1 cellular context compared by ENCODE assay signal in the genomic region with DNA sequence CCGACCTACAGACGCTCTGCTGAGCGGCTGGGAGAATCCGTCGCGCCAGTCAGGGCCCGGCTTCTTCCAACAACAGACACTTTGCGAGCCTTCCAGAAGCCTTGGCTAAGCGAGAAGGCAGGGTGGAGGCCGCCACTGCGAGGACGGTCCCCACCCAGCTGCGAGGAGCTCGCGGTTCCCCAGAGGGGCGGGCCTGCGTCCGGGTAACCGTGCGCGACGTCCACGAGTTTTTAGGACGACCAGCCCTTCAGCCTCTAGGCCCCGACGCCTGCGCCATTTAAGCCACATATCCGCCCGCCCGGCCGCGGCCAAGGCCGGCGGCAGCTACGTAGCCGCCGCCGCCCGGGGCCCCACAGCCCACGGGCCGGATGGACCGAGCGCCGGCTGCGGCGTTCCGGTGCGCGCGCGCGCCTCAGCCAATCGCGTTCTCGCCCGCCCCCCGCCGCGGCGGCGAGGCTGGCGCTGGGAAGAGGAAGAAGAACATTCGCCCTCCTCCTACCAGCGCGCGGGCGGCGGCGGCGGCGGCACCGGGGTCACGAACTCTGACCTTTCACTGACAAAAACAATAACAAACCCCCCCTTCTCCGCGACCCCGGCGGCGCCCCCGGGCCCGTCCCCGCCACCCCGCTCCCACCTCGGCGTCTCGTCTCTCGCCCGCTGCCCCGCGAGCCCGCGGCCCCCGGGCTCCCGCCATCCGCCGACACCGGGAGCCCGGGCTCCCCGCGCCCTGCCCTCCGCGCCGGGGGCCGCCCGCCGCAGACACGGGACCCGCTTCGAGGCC.
TF ChIP-seq lines count a peak whose summit lies in the region.

A gene (plus strand): TSS at position 479 of the 781 bp plus-strand sequence. CDS start 56,332 bp downstream, outside the sequence.

TF ChIP-seq in HepG2, 621 proteins besides CTCF, POLR2A, EP300 and RAD21 (continued from another document and continues in another):
- TF ChIP-seq, protein P1, sequence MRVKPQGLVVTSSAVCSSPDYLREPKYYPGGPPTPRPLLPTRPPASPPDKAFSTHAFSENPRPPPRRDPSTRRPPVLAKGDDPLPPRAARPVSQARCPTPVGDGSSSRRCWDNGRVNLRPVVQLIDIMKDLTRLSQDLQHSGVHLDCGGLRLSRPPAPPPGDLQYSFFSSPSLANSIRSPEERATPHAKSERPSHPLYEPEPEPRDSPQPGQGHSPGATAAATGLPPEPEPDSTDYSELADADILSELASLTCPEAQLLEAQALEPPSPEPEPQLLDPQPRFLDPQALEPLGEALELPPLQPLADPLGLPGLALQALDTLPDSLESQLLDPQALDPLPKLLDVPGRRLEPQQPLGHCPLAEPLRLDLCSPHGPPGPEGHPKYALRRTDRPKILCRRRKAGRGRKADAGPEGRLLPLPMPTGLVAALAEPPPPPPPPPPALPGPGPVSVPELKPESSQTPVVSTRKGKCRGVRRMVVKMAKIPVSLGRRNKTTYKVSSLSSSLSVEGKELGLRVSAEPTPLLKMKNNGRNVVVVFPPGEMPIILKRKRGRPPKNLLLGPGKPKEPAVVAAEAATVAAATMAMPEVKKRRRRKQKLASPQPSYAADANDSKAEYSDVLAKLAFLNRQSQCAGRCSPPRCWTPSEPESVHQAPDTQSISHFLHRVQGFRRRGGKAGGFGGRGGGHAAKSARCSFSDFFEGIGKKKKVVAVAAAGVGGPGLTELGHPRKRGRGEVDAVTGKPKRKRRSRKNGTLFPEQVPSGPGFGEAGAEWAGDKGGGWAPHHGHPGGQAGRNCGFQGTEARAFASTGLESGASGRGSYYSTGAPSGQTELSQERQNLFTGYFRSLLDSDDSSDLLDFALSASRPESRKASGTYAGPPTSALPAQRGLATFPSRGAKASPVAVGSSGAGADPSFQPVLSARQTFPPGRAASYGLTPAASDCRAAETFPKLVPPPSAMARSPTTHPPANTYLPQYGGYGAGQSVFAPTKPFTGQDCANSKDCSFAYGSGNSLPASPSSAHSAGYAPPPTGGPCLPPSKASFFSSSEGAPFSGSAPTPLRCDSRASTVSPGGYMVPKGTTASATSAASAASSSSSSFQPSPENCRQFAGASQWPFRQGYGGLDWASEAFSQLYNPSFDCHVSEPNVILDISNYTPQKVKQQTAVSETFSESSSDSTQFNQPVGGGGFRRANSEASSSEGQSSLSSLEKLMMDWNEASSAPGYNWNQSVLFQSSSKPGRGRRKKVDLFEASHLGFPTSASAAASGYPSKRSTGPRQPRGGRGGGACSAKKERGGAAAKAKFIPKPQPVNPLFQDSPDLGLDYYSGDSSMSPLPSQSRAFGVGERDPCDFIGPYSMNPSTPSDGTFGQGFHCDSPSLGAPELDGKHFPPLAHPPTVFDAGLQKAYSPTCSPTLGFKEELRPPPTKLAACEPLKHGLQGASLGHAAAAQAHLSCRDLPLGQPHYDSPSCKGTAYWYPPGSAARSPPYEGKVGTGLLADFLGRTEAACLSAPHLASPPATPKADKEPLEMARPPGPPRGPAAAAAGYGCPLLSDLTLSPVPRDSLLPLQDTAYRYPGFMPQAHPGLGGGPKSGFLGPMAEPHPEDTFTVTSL (CRISPR knock-in tag; IDR thresholded peaks at IDR 0.05; ENCODE audit: borderline replicate concordance): no peak
- no peak for TF ChIP-seq RELA (CRISPR knock-in tag; IDR thresholded peaks at IDR 0.05)
- TF ChIP-seq, protein P2, sequence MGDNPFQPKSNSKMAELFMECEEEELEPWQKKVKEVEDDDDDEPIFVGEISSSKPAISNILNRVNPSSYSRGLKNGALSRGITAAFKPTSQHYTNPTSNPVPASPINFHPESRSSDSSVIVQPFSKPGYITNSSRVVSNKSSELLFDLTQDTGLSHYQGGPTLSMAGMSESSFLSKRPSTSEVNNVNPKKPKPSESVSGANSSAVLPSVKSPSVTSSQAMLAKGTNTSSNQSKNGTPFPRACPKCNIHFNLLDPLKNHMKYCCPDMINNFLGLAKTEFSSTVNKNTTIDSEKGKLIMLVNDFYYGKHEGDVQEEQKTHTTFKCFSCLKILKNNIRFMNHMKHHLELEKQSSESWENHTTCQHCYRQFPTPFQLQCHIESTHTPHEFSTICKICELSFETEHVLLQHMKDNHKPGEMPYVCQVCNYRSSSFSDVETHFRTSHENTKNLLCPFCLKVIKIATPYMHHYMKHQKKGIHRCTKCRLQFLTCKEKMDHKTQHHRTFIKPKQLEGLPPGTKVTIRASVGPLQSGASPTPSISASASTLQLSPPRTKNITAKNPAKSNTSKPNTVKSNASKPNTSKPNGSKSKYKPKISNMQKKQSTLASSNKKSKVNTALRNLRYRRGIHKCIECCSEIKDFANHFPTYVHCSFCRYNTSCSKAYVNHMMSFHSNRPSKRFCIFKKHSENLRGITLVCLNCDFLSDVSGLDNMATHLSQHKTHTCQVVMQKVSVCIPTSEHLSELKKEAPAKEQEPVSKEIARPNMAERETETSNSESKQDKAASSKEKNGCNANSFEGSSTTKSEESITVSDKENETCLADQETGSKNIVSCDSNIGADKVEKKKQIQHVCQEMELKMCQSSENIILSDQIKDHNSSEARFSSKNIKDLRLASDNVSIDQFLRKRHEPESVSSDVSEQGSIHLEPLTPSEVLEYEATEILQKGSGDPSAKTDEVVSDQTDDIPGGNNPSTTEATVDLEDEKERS (CRISPR knock-in tag; IDR thresholded peaks at IDR 0.05): peak; percentile 26; the same call in 1 of the 2 replicates
- no peak; the same call in 1 of the 2 replicates for TF ChIP-seq KAT8 (CRISPR knock-in tag; IDR thresholded peaks at IDR 0.05)
- TF ChIP-seq ZNF674 (CRISPR knock-in tag; IDR thresholded peaks at IDR 0.05; ENCODE audit: low read depth): no peak
- no peak for TF ChIP-seq TCF7 (IDR thresholded peaks at IDR 0.05; ENCODE audit: low read depth)
- no peak for TF ChIP-seq ARNTL (CRISPR knock-in tag; IDR thresholded peaks at IDR 0.05)
- TF ChIP-seq ISX (CRISPR knock-in tag; conservative IDR thresholded peaks at IDR 0.05): no peak
- peak; percentile 58; the same call in 1 of the 2 replicates for TF ChIP-seq ZNF816 (CRISPR knock-in tag; IDR thresholded peaks at IDR 0.05; ENCODE audit: borderline replicate concordance)
- no peak for TF ChIP-seq ZNF484 (CRISPR knock-in tag; IDR thresholded peaks at IDR 0.05; ENCODE audit: borderline replicate concordance, low read depth)
- TF ChIP-seq MBD4 (IDR thresholded peaks at IDR 0.05; ENCODE audit: borderline replicate concordance, low read length): no peak
- TF ChIP-seq HNF4A (CRISPR knock-in tag; IDR thresholded peaks at IDR 0.05): no peak
- TF ChIP-seq NFYB (CRISPR knock-in tag; IDR thresholded peaks at IDR 0.05): peak; percentile 70
- no peak for TF ChIP-seq JUND (CRISPR knock-in tag; IDR thresholded peaks at IDR 0.05)
- TF ChIP-seq ZMYM3 (CRISPR knock-in tag; IDR thresholded peaks at IDR 0.05): no peak
- no peak for TF ChIP-seq NFE2L1 (CRISPR knock-in tag; IDR thresholded peaks at IDR 0.05; ENCODE audit: borderline replicate concordance)
- no peak for TF ChIP-seq NAIF1 (CRISPR knock-in tag; IDR thresholded peaks at IDR 0.05; ENCODE audit: borderline replicate concordance)
- no peak for TF ChIP-seq ZNF713 (CRISPR knock-in tag; IDR thresholded peaks at IDR 0.05)
- no peak for TF ChIP-seq HHEX (CRISPR knock-in tag; IDR thresholded peaks at IDR 0.05)
- TF ChIP-seq PRMT3 (CRISPR knock-in tag; IDR thresholded peaks at IDR 0.05; ENCODE audit: borderline replicate concordance, low read depth): no peak
- TF ChIP-seq CBFB (CRISPR knock-in tag; IDR thresholded peaks at IDR 0.05): 0 out of 2 replicates have a peak, but pooled peaks have one; percentile 45
- TF ChIP-seq ZNF136 (CRISPR knock-in tag; IDR thresholded peaks at IDR 0.05; ENCODE audit: low read depth): no peak
- 0 out of 2 replicates have a peak, but pooled peaks have one; percentile 34 for TF ChIP-seq ZNF589 (CRISPR knock-in tag; conservative IDR thresholded peaks at IDR 0.05)
- peak; percentile 17; the same call in 1 of the 2 replicates for TF ChIP-seq ERF (CRISPR knock-in tag; IDR thresholded peaks at IDR 0.05)
- no peak for TF ChIP-seq FOXM1 (CRISPR knock-in tag; IDR thresholded peaks at IDR 0.05)
- no peak for TF ChIP-seq ADNP (CRISPR knock-in tag; IDR thresholded peaks at IDR 0.05)
- TF ChIP-seq, protein P3, sequence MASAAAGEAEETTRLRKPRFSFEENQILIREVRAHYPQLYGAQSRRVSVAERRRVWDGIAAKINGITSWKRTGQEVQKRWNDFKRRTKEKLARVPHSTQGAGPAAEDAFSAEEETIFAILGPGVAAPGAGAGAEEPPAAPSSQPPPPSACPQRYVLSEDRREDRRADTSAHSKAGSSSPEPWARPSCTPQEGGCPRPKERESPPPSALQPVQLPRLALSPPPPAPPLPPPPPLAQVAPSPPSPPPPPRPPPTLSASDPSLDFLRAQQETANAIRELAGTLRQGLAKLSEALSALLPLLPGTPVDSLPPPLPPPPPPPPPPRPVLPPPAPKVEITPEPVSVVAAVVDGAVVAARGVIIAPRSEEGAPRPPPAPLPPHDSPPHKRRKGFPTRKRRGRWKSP (CRISPR knock-in tag; IDR thresholded peaks at IDR 0.05): 0 out of 2 replicates have a peak, but pooled peaks have one; percentile 38
- no peak; the same call in 1 of the 2 replicates for TF ChIP-seq ZNF367 (CRISPR knock-in tag; IDR thresholded peaks at IDR 0.05; ENCODE audit: borderline replicate concordance)
- TF ChIP-seq SRF (IDR thresholded peaks at IDR 0.05; ENCODE audit: low read depth, low read length): no peak
- peak; percentile 67; the same call in 1 of the 2 replicates for TF ChIP-seq KMT2B (CRISPR knock-in tag; IDR thresholded peaks at IDR 0.05)
- TF ChIP-seq ETV5 (CRISPR knock-in tag; IDR thresholded peaks at IDR 0.05; ENCODE audit: borderline replicate concordance): no peak; the same call in 1 of the 2 replicates
- peak; percentile 54; the same call in 1 of the 2 replicates for TF ChIP-seq NRL (CRISPR knock-in tag; IDR thresholded peaks at IDR 0.05; ENCODE audit: borderline replicate concordance)
- no peak for TF ChIP-seq BCL6 (CRISPR knock-in tag; IDR thresholded peaks at IDR 0.05)
- TF ChIP-seq, protein P4, sequence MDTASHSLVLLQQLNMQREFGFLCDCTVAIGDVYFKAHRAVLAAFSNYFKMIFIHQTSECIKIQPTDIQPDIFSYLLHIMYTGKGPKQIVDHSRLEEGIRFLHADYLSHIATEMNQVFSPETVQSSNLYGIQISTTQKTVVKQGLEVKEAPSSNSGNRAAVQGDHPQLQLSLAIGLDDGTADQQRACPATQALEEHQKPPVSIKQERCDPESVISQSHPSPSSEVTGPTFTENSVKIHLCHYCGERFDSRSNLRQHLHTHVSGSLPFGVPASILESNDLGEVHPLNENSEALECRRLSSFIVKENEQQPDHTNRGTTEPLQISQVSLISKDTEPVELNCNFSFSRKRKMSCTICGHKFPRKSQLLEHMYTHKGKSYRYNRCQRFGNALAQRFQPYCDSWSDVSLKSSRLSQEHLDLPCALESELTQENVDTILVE (CRISPR knock-in tag; IDR thresholded peaks at IDR 0.05): no peak; the same call in 1 of the 2 replicates
- TF ChIP-seq PHF5A (CRISPR knock-in tag; IDR thresholded peaks at IDR 0.05; ENCODE audit: low read depth, unreplicated experiment): no peak
- TF ChIP-seq, protein P5, sequence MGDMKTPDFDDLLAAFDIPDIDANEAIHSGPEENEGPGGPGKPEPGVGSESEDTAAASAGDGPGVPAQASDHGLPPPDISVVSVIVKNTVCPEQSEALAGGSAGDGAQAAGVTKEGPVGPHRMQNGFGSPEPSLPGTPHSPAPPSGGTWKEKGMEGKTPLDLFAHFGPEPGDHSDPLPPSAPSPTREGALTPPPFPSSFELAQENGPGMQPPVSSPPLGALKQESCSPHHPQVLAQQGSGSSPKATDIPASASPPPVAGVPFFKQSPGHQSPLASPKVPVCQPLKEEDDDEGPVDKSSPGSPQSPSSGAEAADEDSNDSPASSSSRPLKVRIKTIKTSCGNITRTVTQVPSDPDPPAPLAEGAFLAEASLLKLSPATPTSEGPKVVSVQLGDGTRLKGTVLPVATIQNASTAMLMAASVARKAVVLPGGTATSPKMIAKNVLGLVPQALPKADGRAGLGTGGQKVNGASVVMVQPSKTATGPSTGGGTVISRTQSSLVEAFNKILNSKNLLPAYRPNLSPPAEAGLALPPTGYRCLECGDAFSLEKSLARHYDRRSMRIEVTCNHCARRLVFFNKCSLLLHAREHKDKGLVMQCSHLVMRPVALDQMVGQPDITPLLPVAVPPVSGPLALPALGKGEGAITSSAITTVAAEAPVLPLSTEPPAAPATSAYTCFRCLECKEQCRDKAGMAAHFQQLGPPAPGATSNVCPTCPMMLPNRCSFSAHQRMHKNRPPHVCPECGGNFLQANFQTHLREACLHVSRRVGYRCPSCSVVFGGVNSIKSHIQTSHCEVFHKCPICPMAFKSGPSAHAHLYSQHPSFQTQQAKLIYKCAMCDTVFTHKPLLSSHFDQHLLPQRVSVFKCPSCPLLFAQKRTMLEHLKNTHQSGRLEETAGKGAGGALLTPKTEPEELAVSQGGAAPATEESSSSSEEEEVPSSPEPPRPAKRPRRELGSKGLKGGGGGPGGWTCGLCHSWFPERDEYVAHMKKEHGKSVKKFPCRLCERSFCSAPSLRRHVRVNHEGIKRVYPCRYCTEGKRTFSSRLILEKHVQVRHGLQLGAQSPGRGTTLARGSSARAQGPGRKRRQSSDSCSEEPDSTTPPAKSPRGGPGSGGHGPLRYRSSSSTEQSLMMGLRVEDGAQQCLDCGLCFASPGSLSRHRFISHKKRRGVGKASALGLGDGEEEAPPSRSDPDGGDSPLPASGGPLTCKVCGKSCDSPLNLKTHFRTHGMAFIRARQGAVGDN (CRISPR knock-in tag; IDR thresholded peaks at IDR 0.05): peak; percentile 73
- TF ChIP-seq ZNF326 (CRISPR knock-in tag; IDR thresholded peaks at IDR 0.05; ENCODE audit: borderline replicate concordance): no peak
- no peak for TF ChIP-seq SSRP1 (CRISPR knock-in tag; IDR thresholded peaks at IDR 0.05)
- no peak for TF ChIP-seq HNRNPK (IDR thresholded peaks at IDR 0.05; ENCODE audit: low read depth, low read length, poor library complexity, severe bottlenecking)
- no peak for TF ChIP-seq SIX1 (CRISPR knock-in tag; IDR thresholded peaks at IDR 0.05; ENCODE audit: borderline replicate concordance)
- no peak for TF ChIP-seq ZNF121 (CRISPR knock-in tag; IDR thresholded peaks at IDR 0.05)
- TF ChIP-seq JARID2 (CRISPR knock-in tag; IDR thresholded peaks at IDR 0.05; ENCODE audit: insufficient replicate concordance): no peak
- no peak for TF ChIP-seq GATA4 (IDR thresholded peaks at IDR 0.05; ENCODE audit: borderline replicate concordance, low read depth)
- TF ChIP-seq, protein P6, sequence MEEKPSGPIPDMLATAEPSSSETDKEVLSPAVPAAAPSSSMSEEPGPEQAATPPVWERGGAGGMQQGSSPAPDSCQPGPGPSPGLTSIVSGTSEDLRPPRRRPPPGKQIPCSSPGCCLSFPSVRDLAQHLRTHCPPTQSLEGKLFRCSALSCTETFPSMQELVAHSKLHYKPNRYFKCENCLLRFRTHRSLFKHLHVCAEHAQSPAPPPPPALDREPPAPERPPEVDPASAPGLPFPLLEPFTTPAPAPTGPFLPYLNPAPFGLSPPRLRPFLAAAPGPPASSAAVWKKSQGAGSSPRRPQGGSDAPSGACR (CRISPR knock-in tag; IDR thresholded peaks at IDR 0.05): no peak
- peak; percentile 87 for TF ChIP-seq PHF8 (CRISPR knock-in tag; IDR thresholded peaks at IDR 0.05)
- TF ChIP-seq ATF7-NPFF (CRISPR knock-in tag; IDR thresholded peaks at IDR 0.05; ENCODE audit: low read depth): no peak
- TF ChIP-seq, protein P7, sequence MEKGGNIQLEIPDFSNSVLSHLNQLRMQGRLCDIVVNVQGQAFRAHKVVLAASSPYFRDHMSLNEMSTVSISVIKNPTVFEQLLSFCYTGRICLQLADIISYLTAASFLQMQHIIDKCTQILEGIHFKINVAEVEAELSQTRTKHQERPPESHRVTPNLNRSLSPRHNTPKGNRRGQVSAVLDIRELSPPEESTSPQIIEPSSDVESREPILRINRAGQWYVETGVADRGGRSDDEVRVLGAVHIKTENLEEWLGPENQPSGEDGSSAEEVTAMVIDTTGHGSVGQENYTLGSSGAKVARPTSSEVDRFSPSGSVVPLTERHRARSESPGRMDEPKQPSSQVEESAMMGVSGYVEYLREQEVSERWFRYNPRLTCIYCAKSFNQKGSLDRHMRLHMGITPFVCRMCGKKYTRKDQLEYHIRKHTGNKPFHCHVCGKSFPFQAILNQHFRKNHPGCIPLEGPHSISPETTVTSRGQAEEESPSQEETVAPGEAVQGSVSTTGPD (CRISPR knock-in tag; IDR thresholded peaks at IDR 0.05): no peak
